14 cellular contexts compared by ENCODE assay signal in genomic region chr4:140018931-140019618, GRCh38.
DNase-seq lines count a peak whose midpoint lies in the region; ATAC-seq and TF ChIP-seq lines count a peak whose summit lies in the region.
"Had no signal": no experiment of that assay in that cellular context is flagged by ENCODE, and none has a peak within 500 bp of the region (broad histone marks: within the 10 kb centered on the region; RNA-seq: fewer than 3 reads in every experiment).

No MANE protein-coding gene starts in this region.

- H3K27me3 ChIP-seq in SK-N-SH (ENCODE audit: insufficient read depth) (no peaks in the 10 kb centered on the region), transverse colon (no peaks in the 10 kb centered on the region)
- H3K27me3 ChIP-seq: spleen had no signal

- no peak for DNase-seq in SK-N-SH
- DNase-seq in NCI-H526 treated with DMSO at 0.1 percent for 48 hours (lab: John Stamatoyannopoulos, UW) = peak; percentile 65
- no peak for DNase-seq in left lobe of liver (ENCODE audit: low spot score)
- no peak for DNase-seq in transverse colon
- no peak for DNase-seq in GOT3 (lab: John Stamatoyannopoulos, UW)
- no peak for DNase-seq in GM10266 (ENCODE audit: extremely low spot score)
- no peak for DNase-seq in substantia nigra (lab: John Stamatoyannopoulos, UW)
- DNase-seq: activated CD4-positive, alpha-beta T cell treated with anti-CD3 and anti-CD28 coated beads for 4 hours; activated gamma-delta T cell treated with Interleukin-2 at 50 U/mL for 16 hours; HCEC 1CT; mesendoderm; spleen; stimulated activated CD8-positive, alpha-beta memory T cell treated with anti-CD3 and anti-CD28 coated beads, Interleukin-4, amount 100 ng/mL, for 48 hours had no signal

- in situ Hi-C loops in transverse colon (cut with MboI; ENCODE audit: low pct_ligation_motif_present in 1 of 4, low pct_unique_long_range_greater_than_20kb in 1 of 4, low sequenced_read_pairs in 3 of 4) = loop anchor here in 3 of 4 donors (10.0 to 25.0 kb wide), 2 partner anchors 236 to 243 kb away; no protein-coding TSS in a partner anchor

- TF ChIP-seq CTCF in SK-N-SH (IDR thresholded peaks at IDR 0.05) (no peak), transverse colon (IDR thresholded peaks at IDR 0.05) (no peak), GM10266 (IDR thresholded peaks at IDR 0.05; ENCODE audit: control insufficient read depth, insufficient read depth, low read depth, missing control alignments) (no peak)

- CTCF ChIA-PET in SK-N-SH (lab: Yijun Ruan, JAX) = interaction anchor here (1.2 kb wide), 1 partner anchor 9 kb away, joined by 4 read pairs; no protein-coding TSS in a partner anchor

- ATAC-seq in SK-N-SH treated with all-trans-retinoic acid at 6 μM for 48 hours (peak; percentile 20; the same call in 1 of the 3 replicates), left lobe of liver (peak; percentile 22)

- H3K36me3 ChIP-seq in SK-N-SH (replicated peaks in 1 of 2; ENCODE audit: control insufficient read depth in 1 of 2, insufficient read depth in 2 of 2, low read length in 1 of 2) (no peaks in the 10 kb centered on the region), transverse colon (no peaks in the 10 kb centered on the region)
- H3K36me3 ChIP-seq: spleen had no signal

- H2AFZ ChIP-seq in SK-N-SH (ENCODE audit: low read depth) = no peak overlapping the region

- no peak for TF ChIP-seq RAD21 in SK-N-SH (IDR thresholded peaks at IDR 0.05; ENCODE audit: low read length)

- 90% methylated on average over 3 of the region's 3 CpGs for WGBS in SK-N-SH (ENCODE audit: low lambda C conversion rate)
- WGBS in transverse colon (ENCODE audit: low coverage in 1 of 2), 2 donors = 29 to 49% methylated on average over 2 to 3 of the region's 3 CpGs

- intact Hi-C loops in transverse colon (cut with DNase I; ENCODE audit: low total_unique reads) = no loop called here

- H4K20me1 ChIP-seq in SK-N-SH (ENCODE audit: insufficient read depth) = no peaks in the 10 kb centered on the region

- H3K4me2 ChIP-seq in SK-N-SH = no peak overlapping the region

- TF ChIP-seq EP300 in SK-N-SH (IDR thresholded peaks at IDR 0.05; ENCODE audit: borderline replicate concordance in 1 of 2, low read depth in 1 of 2, low read length in 1 of 2) (no peak), transverse colon (IDR thresholded peaks at IDR 0.05; ENCODE audit: low read depth) (no peak)

- POLR2A ChIA-PET in SK-N-SH (lab: Yijun Ruan, JAX) = no interaction called here

- H3K4me3 ChIP-seq in SK-N-SH (ENCODE audit: low read depth in 2 of 2, low read length in 1 of 2) = no peak overlapping the region
- H3K4me3 ChIP-seq in transverse colon = no peak overlapping the region
- H3K4me3 ChIP-seq: spleen had no signal

- 0 out of 2 replicates have a peak, but pooled peaks cover 6% of the 10 kb centered on the region for H3K9me3 ChIP-seq in SK-N-SH
- no peaks in the 10 kb centered on the region for H3K9me3 ChIP-seq in transverse colon

- H3K9me2 ChIP-seq in SK-N-SH = no peaks in the 10 kb centered on the region

- no peak overlapping the region for H3K9ac ChIP-seq in SK-N-SH

- peaks cover 14 to 21% of the 10 kb centered on the region in 2 experiments; a peak in 3 of 4 replicates for H3K4me1 ChIP-seq in SK-N-SH (ENCODE audit: control insufficient read depth in 1 of 2, insufficient read depth in 2 of 2, low read depth in 1 of 2, low read length in 1 of 2)
- peaks cover 8 to 46% (median 33%) of the 10 kb centered on the region in 4 donors for H3K4me1 ChIP-seq in transverse colon

- H3K79me2 ChIP-seq in SK-N-SH (ENCODE audit: insufficient read depth) = no peaks in the 10 kb centered on the region; the same call in 1 of the 2 replicates

- no peaks in the 10 kb centered on the region for H3F3A ChIP-seq in SK-N-SH (replicated peaks; ENCODE audit: insufficient read depth)

- H3K27ac ChIP-seq in SK-N-SH (ENCODE audit: low read depth in 2 of 2, low read length in 1 of 2) = peak overlapping the region in 1 of 2 experiments; percentile 70; a peak in 2 of 4 replicates
- peak overlapping the region; percentile 78 to 85 (median 80) for H3K27ac ChIP-seq in transverse colon
- no peak overlapping the region for H3K27ac ChIP-seq in substantia nigra (ENCODE audit: low read depth, low read length, poor library complexity, severe bottlenecking)
- H3K27ac ChIP-seq: spleen had no signal

- no peak for TF ChIP-seq POLR2A in transverse colon (IDR thresholded peaks at IDR 0.05)

TF ChIP-seq in SK-N-SH treated with all-trans-retinoic acid at 6 μM for 48 hours, 23 proteins besides CTCF, POLR2A, EP300 and RAD21 (continues in another document):
- TF ChIP-seq ZFP3 (CRISPR knock-in tag; IDR thresholded peaks at IDR 0.05) = no peak
- TF ChIP-seq ZNF8 (CRISPR knock-in tag; IDR thresholded peaks at IDR 0.05) = no peak
- no peak for TF ChIP-seq ZC3H10 (CRISPR knock-in tag; IDR thresholded peaks at IDR 0.05)
- no peak for TF ChIP-seq ISL1 (CRISPR knock-in tag; IDR thresholded peaks at IDR 0.05)
- no peak for TF ChIP-seq TSHZ2 (CRISPR knock-in tag; IDR thresholded peaks at IDR 0.05)
- TF ChIP-seq PPARA (CRISPR knock-in tag; IDR thresholded peaks at IDR 0.05; ENCODE audit: borderline replicate concordance) = no peak

TF ChIP-seq in SK-N-SH, 30 proteins besides CTCF, POLR2A, EP300 and RAD21:
- TF ChIP-seq RFX5 (IDR thresholded peaks at IDR 0.05; ENCODE audit: low read length) = no peak
- TF ChIP-seq, protein P1, sequence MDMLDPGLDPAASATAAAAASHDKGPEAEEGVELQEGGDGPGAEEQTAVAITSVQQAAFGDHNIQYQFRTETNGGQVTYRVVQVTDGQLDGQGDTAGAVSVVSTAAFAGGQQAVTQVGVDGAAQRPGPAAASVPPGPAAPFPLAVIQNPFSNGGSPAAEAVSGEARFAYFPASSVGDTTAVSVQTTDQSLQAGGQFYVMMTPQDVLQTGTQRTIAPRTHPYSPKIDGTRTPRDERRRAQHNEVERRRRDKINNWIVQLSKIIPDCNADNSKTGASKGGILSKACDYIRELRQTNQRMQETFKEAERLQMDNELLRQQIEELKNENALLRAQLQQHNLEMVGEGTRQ (IDR thresholded peaks at IDR 0.05; ENCODE audit: borderline replicate concordance, low read depth, low read length) = no peak
- no peak for TF ChIP-seq MAX (IDR thresholded peaks at IDR 0.05; ENCODE audit: low read depth)
- TF ChIP-seq MXI1 (IDR thresholded peaks at IDR 0.05; ENCODE audit: low read depth, low read length) = no peak
- no peak for TF ChIP-seq CHD2 (IDR thresholded peaks at IDR 0.05; ENCODE audit: low read length, partially characterized antibody)
- TF ChIP-seq FOXM1 (IDR thresholded peaks at IDR 0.05; ENCODE audit: low read depth) = no peak
- TF ChIP-seq REST (IDR thresholded peaks at IDR 0.05; ENCODE audit: low read depth, low read length) = no peak
- TF ChIP-seq GABPA (IDR thresholded peaks at IDR 0.05; ENCODE audit: low read depth) = no peak
- no peak for TF ChIP-seq JUND (IDR thresholded peaks at IDR 0.05)
- TF ChIP-seq TEAD4 (IDR thresholded peaks at IDR 0.05; ENCODE audit: borderline replicate concordance, insufficient read depth) = no peak
- no peak for TF ChIP-seq NFIC (IDR thresholded peaks at IDR 0.05; ENCODE audit: borderline replicate concordance)
- TF ChIP-seq NRF1 (IDR thresholded peaks at IDR 0.05; ENCODE audit: low read depth, low read length) = no peak
- TF ChIP-seq, protein P2, sequence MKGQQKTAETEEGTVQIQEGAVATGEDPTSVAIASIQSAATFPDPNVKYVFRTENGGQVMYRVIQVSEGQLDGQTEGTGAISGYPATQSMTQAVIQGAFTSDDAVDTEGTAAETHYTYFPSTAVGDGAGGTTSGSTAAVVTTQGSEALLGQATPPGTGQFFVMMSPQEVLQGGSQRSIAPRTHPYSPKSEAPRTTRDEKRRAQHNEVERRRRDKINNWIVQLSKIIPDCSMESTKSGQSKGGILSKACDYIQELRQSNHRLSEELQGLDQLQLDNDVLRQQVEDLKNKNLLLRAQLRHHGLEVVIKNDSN (IDR thresholded peaks at IDR 0.05; ENCODE audit: borderline replicate concordance, low read depth) = no peak
- TF ChIP-seq ELF1 (IDR thresholded peaks at IDR 0.05) = no peak
- no peak for TF ChIP-seq GATA2 (CRISPR knock-in tag; IDR thresholded peaks at IDR 0.05)
- no peak for TF ChIP-seq MEF2A (IDR thresholded peaks at IDR 0.05; ENCODE audit: borderline replicate concordance, low read depth)
